Comparison of ENCODE assay signal across 15 cellular contexts in the genomic region with DNA sequence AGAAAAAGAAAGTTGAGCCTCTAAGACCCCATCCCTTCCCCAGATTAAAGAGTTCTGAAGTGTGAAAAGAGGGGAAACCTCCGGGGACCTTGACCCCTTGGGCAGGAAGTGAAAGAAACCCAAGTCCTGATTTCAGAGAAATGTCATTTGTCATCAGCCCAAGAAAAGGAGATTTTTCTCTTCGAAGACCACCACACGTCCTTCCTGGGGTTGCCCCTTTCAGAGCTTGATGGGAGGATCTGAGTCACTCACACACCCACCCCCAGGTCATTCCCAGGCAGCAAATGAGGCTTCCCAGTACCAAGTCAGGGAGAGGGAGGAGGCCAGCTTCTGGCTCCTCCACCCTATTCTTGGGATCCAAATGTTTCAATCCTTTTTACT. TPM values are rescaled to one million over a fixed set of nuclear protein-coding genes. Genes with fewer than 3 reads are reported as not detected.
A peak's percentile ranks its signal among the peaks of the same experiment; 100 is the strongest.
DNase-seq lines count a peak whose midpoint lies in the region; ATAC-seq and TF ChIP-seq lines count a peak whose summit lies in the region.
"Had no signal": no experiment of that assay in that cellular context is flagged by ENCODE, and none has a peak within 500 bp of the region (broad histone marks: within the 10 kb centered on the region; RNA-seq: fewer than 3 reads in every experiment).

No MANE protein-coding gene starts in this region.

- WGBS in body of pancreas, 2 donors: 71 to 78% methylated on average over 3 of the region's 3 CpGs

- peaks cover 40 to 61% (median 55%) of the 10 kb centered on the region in 4 donors for H3K4me1 Mint-ChIP-seq in naive thymus-derived CD8-positive, alpha-beta T cell
- peaks cover 20% of the 10 kb centered on the region for H3K4me1 Mint-ChIP-seq in nephron progenitor cell

- H3K27ac ChIP-seq in BLaER1 (peak overlapping the region; percentile 3; the same call in 1 of the 2 replicates), upper lobe of right lung (no peak overlapping the region), body of pancreas (no peak overlapping the region)
- H3K27ac ChIP-seq: pancreas had no signal

- no peaks in the 10 kb centered on the region for H3K36me3 Mint-ChIP-seq in naive thymus-derived CD8-positive, alpha-beta T cell
- H3K36me3 Mint-ChIP-seq in nephron progenitor cell (ENCODE audit: low read depth): no peaks in the 10 kb centered on the region

- peak overlapping the region; percentile 23 to 81 (median 71) for H3K4me3 Mint-ChIP-seq in naive thymus-derived CD8-positive, alpha-beta T cell
- no peak overlapping the region for H3K4me3 Mint-ChIP-seq in nephron progenitor cell

- H3K9me3 Mint-ChIP-seq in naive thymus-derived CD8-positive, alpha-beta T cell: no peaks in the 10 kb centered on the region
- no peaks in the 10 kb centered on the region for H3K9me3 Mint-ChIP-seq in nephron progenitor cell

- H3K4me1 ChIP-seq in BLaER1: peaks cover 35% of the 10 kb centered on the region
- H3K4me1 ChIP-seq in upper lobe of right lung: peaks cover 13% of the 10 kb centered on the region
- H3K4me1 ChIP-seq in body of pancreas: peaks cover 17% of the 10 kb centered on the region

- H3K9me3 ChIP-seq in BLaER1: no peaks in the 10 kb centered on the region
- H3K9me3 ChIP-seq in upper lobe of right lung: no peaks in the 10 kb centered on the region
- H3K9me3 ChIP-seq in body of pancreas: no peaks in the 10 kb centered on the region
- H3K9me3 ChIP-seq: pancreas had no signal

- ATAC-seq in naive thymus-derived CD8-positive, alpha-beta T cell: no peak
- ATAC-seq in upper lobe of right lung: no peak
- ATAC-seq in body of pancreas: no peak
- ATAC-seq in HG03342 (IDR thresholded peaks at IDR 0.05; ENCODE audit: unreplicated experiment): no peak
- ATAC-seq: K562, pancreas had no signal

- H3K36me3 ChIP-seq in BLaER1 (no peaks in the 10 kb centered on the region), upper lobe of right lung (no peaks in the 10 kb centered on the region), body of pancreas (replicated peaks in 1 of 2; ENCODE audit: insufficient read depth in 1 of 2, low read depth in 2 of 2) (no peaks in the 10 kb centered on the region)
- H3K36me3 ChIP-seq: pancreas had no signal

- H4K20me1 ChIP-seq in BLaER1: peaks cover 6% of the 10 kb centered on the region; the same call in 1 of the 2 replicates

- H3K9ac ChIP-seq in BLaER1: no peak overlapping the region

- TF ChIP-seq CTCF in GM12865 (IDR thresholded peaks at IDR 0.05; ENCODE audit: insufficient read depth, low read depth, low read length, missing control alignments) (no peak), nephron progenitor cell (IDR thresholded peaks at IDR 0.05) (no peak), upper lobe of right lung (IDR thresholded peaks at IDR 0.05) (no peak), body of pancreas (IDR thresholded peaks at IDR 0.05) (no peak)

- no peak for TF ChIP-seq POLR2A in body of pancreas (IDR thresholded peaks at IDR 0.05)

- no peaks in the 10 kb centered on the region for H3K27me3 Mint-ChIP-seq in naive thymus-derived CD8-positive, alpha-beta T cell
- H3K27me3 Mint-ChIP-seq in nephron progenitor cell (ENCODE audit: low read depth, poor library complexity): peaks cover 47% of the 10 kb centered on the region

- peak overlapping the region; percentile 49 for H3K4me2 ChIP-seq in BLaER1

- POLR2A ChIA-PET in naive thymus-derived CD8-positive, alpha-beta T cell (lab: Charles Lee): interaction anchor here (0.6 to 4.9 kb wide), 4 partner anchors 10 to 28 kb away, joined by 3 to 24 read pairs (median 6); no protein-coding TSS in a partner anchor

- peak; percentile 55 for DNase-seq in GM12865 (ENCODE audit: low read depth)
- DNase-seq in activated T-cell treated with anti-CD3 and anti-CD28 coated beads, Interleukin-2, amount 50 U/mL, for 1 hour: peak; percentile 53
- no peak for DNase-seq in naive thymus-derived CD8-positive, alpha-beta T cell
- DNase-seq in nephron progenitor cell: no peak
- DNase-seq in upper lobe of right lung: no peak
- DNase-seq in body of pancreas: no peak
- DNase-seq: GOT3, NCI-H1417 treated with DMSO at 0.1 percent for 48 hours, pancreas had no signal

- peak overlapping the region; percentile 73 to 96 (median 90) for H3K27ac Mint-ChIP-seq in naive thymus-derived CD8-positive, alpha-beta T cell
- H3K27ac Mint-ChIP-seq in nephron progenitor cell: no peak overlapping the region

- intact Hi-C loops in upper lobe of right lung (cut with DNase I): no loop called here
- intact Hi-C loops in body of pancreas (cut with DNase I): loop anchor here (10.0 kb wide), 1 partner anchor 158 kb away; no protein-coding TSS in a partner anchor

- no peak overlapping the region for H3K4me3 ChIP-seq in BLaER1
- peak overlapping the region; percentile 90 for H3K4me3 ChIP-seq in GM12865 (ENCODE audit: low read depth, low read length)
- no peak overlapping the region for H3K4me3 ChIP-seq in upper lobe of right lung
- no peak overlapping the region for H3K4me3 ChIP-seq in body of pancreas
- H3K4me3 ChIP-seq: K562, pancreas had no signal

- H3K27me3 ChIP-seq in BLaER1 (0 out of 2 replicates have a peak, but pooled peaks cover 3% of the 10 kb centered on the region), upper lobe of right lung (no peaks in the 10 kb centered on the region), body of pancreas (no peaks in the 10 kb centered on the region)
- H3K27me3 ChIP-seq: pancreas had no signal

RNA-seq across cellular contexts. Expression of gene KMT2B, which starts 5.3 kb away (rescaled TPM):
- 10 to 100 TPM; 73.9 to 79.2 TPM for total RNA-seq in naive thymus-derived CD8-positive, alpha-beta T cell
- 1 to 10 TPM in 1 of 3 donors, under 1 TPM in 2; 0.60 to 2.8 (median 0.83) TPM for polyA plus RNA-seq in naive thymus-derived CD8-positive, alpha-beta T cell
- total RNA-seq in upper lobe of right lung (36.6 TPM), body of pancreas (10 to 100 TPM; 18.7 to 31.6 TPM)

RNA-seq across cellular contexts. Expression of gene ZBTB32, which starts 8.2 kb away (rescaled TPM):
- under 1 TPM; 0.21 to 0.36 TPM for total RNA-seq in naive thymus-derived CD8-positive, alpha-beta T cell
- polyA plus RNA-seq in naive thymus-derived CD8-positive, alpha-beta T cell: under 1 TPM; 0.15 to 0.68 (median 0.43) TPM
- total RNA-seq in upper lobe of right lung (0.23 TPM), body of pancreas (not detected)
- total RNA-seq: frontal cortex, mesenteric fat pad, NCI-H460 had no signal
- polyA plus RNA-seq: K562 had no signal

RNA-seq across cellular contexts. Expression of gene IGFLR1, which starts 29.7 kb away (rescaled TPM):
- total RNA-seq in naive thymus-derived CD8-positive, alpha-beta T cell: 10 to 100 TPM; 79.8 to 82.5 TPM
- polyA plus RNA-seq in naive thymus-derived CD8-positive, alpha-beta T cell: 10 to 100 TPM; 70.2 to 92.7 (median 92.6) TPM
- total RNA-seq in upper lobe of right lung: 16.9 TPM
- 10 to 100 TPM in 1 of 2 donors, 1 to 10 TPM in 1; 6.0 to 11.2 TPM for total RNA-seq in body of pancreas

RNA-seq across cellular contexts. Expression of gene U2AF1L4, which starts 32.7 kb away (rescaled TPM):
- total RNA-seq in naive thymus-derived CD8-positive, alpha-beta T cell: 10 to 100 TPM; 52.7 to 53.1 TPM
- 10 to 100 TPM; 43.1 to 93.1 (median 76.6) TPM for polyA plus RNA-seq in naive thymus-derived CD8-positive, alpha-beta T cell
- total RNA-seq in upper lobe of right lung (26.3 TPM), body of pancreas (10 to 100 TPM; 26.2 to 83.4 TPM)

RNA-seq across cellular contexts. Expression of gene PSENEN, which starts 32.9 kb away (rescaled TPM):
- total RNA-seq in naive thymus-derived CD8-positive, alpha-beta T cell: 10 to 100 TPM; 23.0 to 26.2 TPM
- polyA plus RNA-seq in naive thymus-derived CD8-positive, alpha-beta T cell: 10 to 100 TPM; 68.7 to 76.5 (median 71.2) TPM
- total RNA-seq in upper lobe of right lung: 51.0 TPM
- total RNA-seq in body of pancreas: 10 to 100 TPM; 10.6 to 21.1 TPM

Comparison
In these comparisons a context has a peak if more than half of its experiments do, and no peak if none do; other contexts are left out.
1. DNase-seq: peak in GM12865 (single experiment) and activated T-cell treated with anti-CD3 and anti-CD28 coated beads, Interleukin-2, amount 50 U/mL, for 1 hour (single experiment); none in naive thymus-derived CD8-positive, alpha-beta T cell (0 of 10), nephron progenitor cell (single experiment), upper lobe of right lung (single experiment) and body of pancreas (0 of 4).